In the genomic region with DNA sequence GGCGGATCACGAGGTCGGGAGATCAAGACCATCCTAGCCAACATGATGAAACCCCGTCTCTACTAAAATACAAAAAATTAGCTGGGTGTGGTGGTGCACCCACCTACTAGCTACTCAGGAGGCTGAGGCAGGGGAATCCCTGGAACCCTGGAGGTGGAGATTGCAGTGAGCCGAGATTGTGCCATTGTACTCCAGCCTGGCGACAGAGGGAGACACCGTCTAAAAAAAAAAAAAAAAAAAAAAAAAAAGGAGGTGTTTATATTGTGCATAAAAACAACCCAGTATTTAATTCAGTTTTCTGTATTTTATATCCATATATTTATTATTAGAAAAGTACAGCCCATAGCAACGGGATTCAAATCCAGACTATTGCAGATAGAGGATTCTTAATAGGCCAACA, we compare ENCODE assay signal across 26 cellular contexts.
"Had no signal": no experiment of that assay in that cellular context is flagged by ENCODE, and none has a peak within 500 bp of the region (broad histone marks: within the 10 kb centered on the region; RNA-seq: fewer than 3 reads in every experiment).

No MANE protein-coding gene starts in this region.

- H3K4me1 ChIP-seq: colonic mucosa, esophagus muscularis mucosa, esophagus squamous epithelium, foreskin keratinocyte, gastrocnemius medialis, gastroesophageal sphincter, heart left ventricle, heart right ventricle had no signal

- ATAC-seq: effector memory CD8-positive, alpha-beta T cell; esophagus mucosa; foreskin keratinocyte; gastrocnemius medialis; gastroesophageal sphincter; heart left ventricle; heart right ventricle had no signal

- H3K4me3 ChIP-seq: colonic mucosa, coronary artery, esophagus muscularis mucosa, esophagus squamous epithelium, gastrocnemius medialis, gastroesophageal sphincter, heart left ventricle, heart right ventricle had no signal

- H3K36me3 ChIP-seq: colonic mucosa, esophagus muscularis mucosa, esophagus squamous epithelium, gastrocnemius medialis, gastroesophageal sphincter, heart left ventricle, heart right ventricle had no signal

- H3K27me3 ChIP-seq: colonic mucosa, esophagus muscularis mucosa, esophagus squamous epithelium, foreskin keratinocyte, gastrocnemius medialis, gastroesophageal sphincter, heart left ventricle, heart right ventricle had no signal

- H3K27ac ChIP-seq: colonic mucosa, coronary artery, epithelial cell of prostate, esophagus muscularis mucosa, esophagus squamous epithelium, foreskin keratinocyte, gastrocnemius medialis, gastroesophageal sphincter, heart left ventricle, heart right ventricle had no signal

- DNase-seq: colonic mucosa; cortex of kidney; dermis blood vessel endothelial cell; effector CD4-positive, alpha-beta T cell; effector CD8-positive, alpha-beta T cell; effector memory CD4-positive, alpha-beta T cell; effector memory CD8-positive, alpha-beta T cell; endodermal cell; erythroblast; esophagus squamous epithelium; foreskin fibroblast; foreskin keratinocyte; foreskin melanocyte; gastrocnemius medialis; glutamatergic neuron; head of caudate nucleus; heart left ventricle; heart right ventricle had no signal

- H3K9me3 ChIP-seq: colonic mucosa, esophagus squamous epithelium, gastrocnemius medialis, gastroesophageal sphincter had no signal

- FAIRE-seq: colon, endometrium, endothelial cell of umbilical vein had no signal
